10 cellular contexts compared by ENCODE assay signal in genomic region chr7:15687645-15688025, GRCh38. TPM values are rescaled to one million over a fixed set of nuclear protein-coding genes. Genes with fewer than 3 reads are reported as not detected.
DNase-seq lines count a peak whose midpoint lies in the region; ATAC-seq and TF ChIP-seq lines count a peak whose summit lies in the region.
"Had no signal": no experiment of that assay in that cellular context is flagged by ENCODE, and none has a peak within 500 bp of the region (broad histone marks: within the 10 kb centered on the region; RNA-seq: fewer than 3 reads in every experiment).

No MANE protein-coding gene starts in this region.

- no peaks in the 10 kb centered on the region for H3K36me3 ChIP-seq in HUES6 (ENCODE audit: control insufficient read depth, insufficient read depth, low read length)
- no peaks in the 10 kb centered on the region for H3K36me3 ChIP-seq in lung (ENCODE audit: control insufficient read depth in 2 of 2, insufficient read depth in 2 of 2, low read length in 2 of 2)
- H3K36me3 ChIP-seq in testis (ENCODE audit: low read depth, missing control alignments) = no peaks in the 10 kb centered on the region

- peaks cover 2 to 8% of the 10 kb centered on the region in 2 donors for H3K4me1 Mint-ChIP-seq in stimulated activated naive B cell treated with anti-CD40 and anti-IgM and Interleukin-4, amounts not matched to agents 10 μg/mL and 1 μg/mL and 100 μg/mL, for 72 hours
- H3K4me1 Mint-ChIP-seq: activated CD4-positive, alpha-beta T cell treated with anti-CD3 and anti-CD28 coated beads for 36 hours had no signal

- H3K27me3 ChIP-seq in HUES6 (ENCODE audit: control insufficient read depth, insufficient read depth, low read length) (peaks cover 72% of the 10 kb centered on the region), dorsolateral prefrontal cortex (peaks cover 0 to 60% (median 43%) of the 10 kb centered on the region in 45 donors), lung (ENCODE audit: control insufficient read depth, insufficient read depth) (no peaks in the 10 kb centered on the region), testis (no peaks in the 10 kb centered on the region)

- no peaks in the 10 kb centered on the region for H3K9me3 Mint-ChIP-seq in stimulated activated naive B cell treated with anti-CD40 and anti-IgM and Interleukin-4, amounts not matched to agents 10 μg/mL and 1 μg/mL and 100 μg/mL, for 72 hours

- DNase-seq in dorsolateral prefrontal cortex (peak in 1 of 10 donors; percentile 19), lung (ENCODE audit: low spot score) (no peak), testis (peak; percentile 27), dedifferentiated amniotic fluid mesenchymal stem cell (ENCODE audit: extremely low spot score) (no peak)
- DNase-seq in stimulated activated naive B cell treated with anti-CD40 and anti-IgM and Interleukin-4, amounts not matched to agents 10 μg/mL and 1 μg/mL and 100 μg/mL, for 72 hours = no peak
- DNase-seq in effector CD8-positive, alpha-beta T cell (lab: John Stamatoyannopoulos, UW) = no peak
- DNase-seq: activated CD4-positive, alpha-beta T cell treated with anti-CD3 and anti-CD28 coated beads for 36 hours; NCI-H1436 had no signal

- peaks cover 35 to 43% of the 10 kb centered on the region in 2 donors for H3K27me3 Mint-ChIP-seq in stimulated activated naive B cell treated with anti-CD40 and anti-IgM and Interleukin-4, amounts not matched to agents 10 μg/mL and 1 μg/mL and 100 μg/mL, for 72 hours

- peak in 1 of 56 donors; percentile 8 for TF ChIP-seq CTCF in dorsolateral prefrontal cortex (IDR thresholded peaks at IDR 0.05 in 54 of 56, conservative IDR thresholded peaks at IDR 0.05 in 2 of 56; ENCODE audit: low read depth in 1 of 56, partially characterized antibody in 56 of 56)
- TF ChIP-seq CTCF in lung (IDR thresholded peaks at IDR 0.05; ENCODE audit: control extremely low read depth, extremely low read depth) = no peak
- no peak for TF ChIP-seq CTCF in testis (IDR thresholded peaks at IDR 0.05)

- no peak for TF ChIP-seq POLR2A in testis (IDR thresholded peaks at IDR 0.05)

- H3K9me3 ChIP-seq in HUES6 (ENCODE audit: control insufficient read depth, insufficient read depth, low read depth, low read length) = no peaks in the 10 kb centered on the region
- peaks cover 0 to 7% of the 10 kb centered on the region in 2 donors for H3K9me3 ChIP-seq in lung (ENCODE audit: control insufficient read depth in 2 of 2, insufficient read depth in 1 of 2, low read length in 1 of 2)
- H3K9me3 ChIP-seq in testis = no peaks in the 10 kb centered on the region

- WGBS in lung, 2 donors = 6 to 9% methylated on average over 16 of the region's 16 CpGs
- WGBS in testis, 2 donors = 21 to 23% methylated on average over 16 of the region's 16 CpGs

- no peak overlapping the region for H3K27ac Mint-ChIP-seq in stimulated activated naive B cell treated with anti-CD40 and anti-IgM and Interleukin-4, amounts not matched to agents 10 μg/mL and 1 μg/mL and 100 μg/mL, for 72 hours
- H3K27ac Mint-ChIP-seq: activated CD4-positive, alpha-beta T cell treated with anti-CD3 and anti-CD28 coated beads for 36 hours had no signal

- no peaks in the 10 kb centered on the region for H3K36me3 Mint-ChIP-seq in stimulated activated naive B cell treated with anti-CD40 and anti-IgM and Interleukin-4, amounts not matched to agents 10 μg/mL and 1 μg/mL and 100 μg/mL, for 72 hours

- H3K4me3 ChIP-seq in HUES6 (ENCODE audit: low read depth, low read length) (peak overlapping the region; percentile 67), dorsolateral prefrontal cortex (peak overlapping the region in 58 of 59 donors; percentile 7 to 72 (median 48)), lung (no peak overlapping the region), testis (peak overlapping the region; percentile 66 to 67)

- ATAC-seq in lung (ENCODE audit: insufficient read depth, low FRiP score) (no peak), HG03520 (IDR thresholded peaks at IDR 0.05; ENCODE audit: unreplicated experiment) (no peak)
- no peak for ATAC-seq in stimulated activated naive B cell treated with anti-CD40 and anti-IgM and Interleukin-4, amounts not matched to agents 10 μg/mL and 1 μg/mL and 100 μg/mL, for 72 hours (replicated peaks)
- ATAC-seq: activated CD4-positive, alpha-beta T cell treated with anti-CD3 and anti-CD28 coated beads for 36 hours had no signal

- H3K9ac ChIP-seq in HUES6 (ENCODE audit: low read length) = no peak overlapping the region

- no peak overlapping the region for H3K4me3 Mint-ChIP-seq in stimulated activated naive B cell treated with anti-CD40 and anti-IgM and Interleukin-4, amounts not matched to agents 10 μg/mL and 1 μg/mL and 100 μg/mL, for 72 hours
- H3K4me3 Mint-ChIP-seq: activated CD4-positive, alpha-beta T cell treated with anti-CD3 and anti-CD28 coated beads for 36 hours had no signal

- intact Hi-C loops in dorsolateral prefrontal cortex (cut with DNase I) (no loop called here), testis (cut with DNase I; ENCODE audit: low total_unique reads) (no loop called here)

- H3K27ac ChIP-seq in HUES6 (ENCODE audit: low read depth, low read length) = no peak overlapping the region
- H3K27ac ChIP-seq in dorsolateral prefrontal cortex = no peak overlapping the region
- H3K27ac ChIP-seq in lung (ENCODE audit: low read depth in 1 of 2, low read length in 1 of 2) = peak overlapping the region; percentile 45 to 79
- H3K27ac ChIP-seq in testis = peak overlapping the region in 1 of 2 donors; percentile 84

- H3K4me1 ChIP-seq in HUES6 (ENCODE audit: control insufficient read depth, insufficient read depth, low read length) = peaks cover 36% of the 10 kb centered on the region
- H3K4me1 ChIP-seq in lung (ENCODE audit: control insufficient read depth in 2 of 2, insufficient read depth in 2 of 2, low read length in 2 of 2) = peaks cover 0 to 17% of the 10 kb centered on the region in 2 donors
- peaks cover 10% of the 10 kb centered on the region for H3K4me1 ChIP-seq in testis

RNA-seq across cellular contexts. Expression of gene MEOX2, which starts 1.2 kb away (rescaled TPM):
- total RNA-seq in dorsolateral prefrontal cortex (1 to 10 TPM in 28 of 120 experiments, under 1 TPM in 91, not detected in 1; 0.17 to 2.5 (median 0.66) TPM), lung (100 to 1,000 TPM in 1 of 2 donors, 10 to 100 TPM in 1; 21.8 to 103 TPM), testis (1 to 10 TPM; 3.7 to 4.0 TPM)
- polyA plus RNA-seq in lung (1 to 10 TPM; 3.0 to 5.3 TPM), testis (ENCODE audit: insufficient read depth, low read depth, low replicate concordance) (4.9 TPM)
- total RNA-seq: activated CD4-positive, alpha-beta T cell treated with anti-CD3 and anti-CD28 coated beads for 36 hours had no signal

Comparison
In these comparisons a context has a peak if more than half of its experiments do, and no peak if none do; other contexts are left out.
1. H3K27ac ChIP-seq: peak in lung (2 of 2); none in HUES6 (single experiment) and dorsolateral prefrontal cortex (0 of 59).
2. RNA of gene MEOX2, which starts 1.2 kb away (total RNA-seq): 21.8 to 103 TPM in lung; 3.7 to 4.0 TPM in testis and 0.17 to 2.5 TPM in dorsolateral prefrontal cortex; every median in the first group is over 4 times any median in the second.